Comparison of ENCODE assay signal across 1 cellular context in genomic region chr1:227490478-227490877, GRCh38.
TF ChIP-seq lines count a peak whose summit lies in the region.

No MANE protein-coding gene starts in this region.

TF ChIP-seq in K562, 482 proteins besides CTCF, POLR2A, EP300 and RAD21 (continued from another document):
- peak; percentile 16; the same call in 1 of the 2 replicates for TF ChIP-seq USF1 (CRISPR knock-in tag; IDR thresholded peaks at IDR 0.05)
- TF ChIP-seq ELF4 (CRISPR knock-in tag; IDR thresholded peaks at IDR 0.05): no peak
- TF ChIP-seq MBD1 (CRISPR knock-in tag; IDR thresholded peaks at IDR 0.05): no peak
